In the genomic region with DNA sequence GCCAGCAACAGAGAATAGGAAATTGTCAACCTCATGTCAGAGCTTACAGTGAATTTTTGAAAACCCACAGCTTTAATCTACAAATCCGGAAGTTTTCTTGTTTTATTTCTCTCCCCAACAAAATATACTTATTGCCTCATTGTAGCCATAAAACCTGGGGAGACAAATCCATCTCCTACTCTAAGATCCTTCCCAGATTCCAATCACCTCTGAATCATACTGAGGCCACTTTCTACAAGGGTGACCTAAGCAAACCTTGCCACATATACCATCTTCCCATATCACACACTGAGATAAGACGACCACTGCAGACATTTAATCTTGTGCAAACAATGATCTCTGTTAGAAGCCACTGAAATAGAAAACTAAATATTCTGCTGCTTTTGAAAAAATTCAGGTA, we compare ENCODE assay signal across 24 cellular contexts.
DNase-seq lines count a peak whose midpoint lies in the region; ATAC-seq, FAIRE-seq and TF ChIP-seq lines count a peak whose summit lies in the region.
"Had no signal": no experiment of that assay in that cellular context is flagged by ENCODE, and none has a peak within 500 bp of the region (broad histone marks: within the 10 kb centered on the region; RNA-seq: fewer than 3 reads in every experiment).

No MANE protein-coding gene starts in this region.

- no peaks in the 10 kb centered on the region for H3K9me3 Mint-ChIP-seq in activated T-helper 17 cell treated with anti-CD3 and anti-CD28 coated beads, Interleukin-2, amount 50 U/mL, for 72 hours
- H3K9me3 Mint-ChIP-seq: CD4-positive, CD25-positive, alpha-beta regulatory T cell had no signal

- CTCF ChIA-PET in PC-3 (lab: Charles Lee), result interaction anchor here (0.5 kb wide), 1 partner anchor 28 kb away, joined by 3 read pairs; no protein-coding TSS in a partner anchor

- H3K9me2 ChIP-seq in PC-3 (replicated peaks; ENCODE audit: low read length), result no peaks in the 10 kb centered on the region

- no peak; the same call in 1 of the 2 replicates for ATAC-seq in PC-3
- ATAC-seq in GM21723 (IDR thresholded peaks at IDR 0.05; ENCODE audit: unreplicated experiment), result no peak
- no peak for ATAC-seq in activated CD4-positive, CD25-positive, alpha-beta regulatory T cell treated with anti-CD3 and anti-CD28 coated beads, Interleukin-2, amount 50 U/mL, for 24 hours
- no peak for ATAC-seq in activated T-helper 17 cell treated with anti-CD3 and anti-CD28 coated beads, Interleukin-2, amount 50 U/mL, for 72 hours (replicated peaks)
- ATAC-seq in GM21717 (IDR thresholded peaks at IDR 0.05; ENCODE audit: unreplicated experiment), result no peak
- ATAC-seq: GM12878, HCT116, HepG2, K562 had no signal

- no TSS peak for BruUV-seq in PC-3 (replicated peaks; lab: Mats Ljungman, UMichigan)

- H3K79me2 ChIP-seq in PC-3 (ENCODE audit: low read length) (no peaks in the 10 kb centered on the region), osteoblast (ENCODE audit: insufficient read depth, low read length) (no peaks in the 10 kb centered on the region)

- FAIRE-seq in bronchial epithelial cell (lab: Jason Lieb, UNC), result no peak
- FAIRE-seq: A204.1, D721Med, G401.6, GM12878, HepG2, K562 had no signal

- H3K9me3 ChIP-seq in PC-3 (ENCODE audit: low read length) (no peaks in the 10 kb centered on the region), osteoblast (ENCODE audit: low read depth, low read length) (no peaks in the 10 kb centered on the region)
- H3K9me3 ChIP-seq: BLaER1, MG63, Peyer's patch had no signal

- no peaks in the 10 kb centered on the region for H3K36me3 Mint-ChIP-seq in activated T-helper 17 cell treated with anti-CD3 and anti-CD28 coated beads, Interleukin-2, amount 50 U/mL, for 72 hours (ENCODE audit: low read depth)
- H3K36me3 Mint-ChIP-seq: CD4-positive, CD25-positive, alpha-beta regulatory T cell had no signal

- DNase-seq in Daoy (ENCODE audit: low read depth) (peak; percentile 48), PC-3 (peak; percentile 19), bronchial epithelial cell (ENCODE audit: low read depth) (peak; percentile 25), osteoblast (ENCODE audit: insufficient read length, low spot score, missing footprints) (peak; percentile 23)
- DNase-seq: CD4-positive, CD25-positive, alpha-beta regulatory T cell; MG63; NCI-H2029 treated with DMSO at 0.1 percent for 48 hours; NCI-H2227 treated with DMSO at 0.1 percent for 48 hours; NCI-H69; Peyer's patch; SIG-M5 had no signal

- H3K27ac Mint-ChIP-seq in activated T-helper 17 cell treated with anti-CD3 and anti-CD28 coated beads, Interleukin-2, amount 50 U/mL, for 72 hours, result no peak overlapping the region
- H3K27ac Mint-ChIP-seq: CD4-positive, CD25-positive, alpha-beta regulatory T cell had no signal

- H3K27me3 ChIP-seq in PC-3 (ENCODE audit: low read length) (no peaks in the 10 kb centered on the region), bronchial epithelial cell (ENCODE audit: control insufficient read depth, insufficient read depth, low read length) (no peaks in the 10 kb centered on the region), osteoblast (ENCODE audit: insufficient read depth, low read length) (no peaks in the 10 kb centered on the region)
- H3K27me3 ChIP-seq: BLaER1, MG63, Peyer's patch had no signal

- intact Hi-C loops in PC-3 (cut with micrococcal nuclease), result no loop called here

- H3K36me3 ChIP-seq in PC-3 (ENCODE audit: low read depth, low read length) (no peaks in the 10 kb centered on the region), bronchial epithelial cell (ENCODE audit: control insufficient read depth, insufficient read depth, low read length) (no peaks in the 10 kb centered on the region), osteoblast (ENCODE audit: insufficient read depth, low read length) (no peaks in the 10 kb centered on the region)
- H3K36me3 ChIP-seq: BLaER1, MG63, Peyer's patch had no signal

- peaks cover 3% of the 10 kb centered on the region for H3K27me3 Mint-ChIP-seq in activated T-helper 17 cell treated with anti-CD3 and anti-CD28 coated beads, Interleukin-2, amount 50 U/mL, for 72 hours

- H3K27ac ChIP-seq in PC-3 (ENCODE audit: low read length), result no peak overlapping the region
- no peak overlapping the region for H3K27ac ChIP-seq in osteoblast (ENCODE audit: low read depth, low read length)
- H3K27ac ChIP-seq: BLaER1, Peyer's patch, SK-N-MC had no signal

- H3K4me3 Mint-ChIP-seq in activated T-helper 17 cell treated with anti-CD3 and anti-CD28 coated beads, Interleukin-2, amount 50 U/mL, for 72 hours, result no peak overlapping the region
- H3K4me3 Mint-ChIP-seq: CD4-positive, CD25-positive, alpha-beta regulatory T cell had no signal

- peaks cover 5% of the 10 kb centered on the region for H3K4me1 Mint-ChIP-seq in activated T-helper 17 cell treated with anti-CD3 and anti-CD28 coated beads, Interleukin-2, amount 50 U/mL, for 72 hours

- H3K4me1 ChIP-seq in PC-3 (ENCODE audit: insufficient read depth, low read length) (peaks cover 6% of the 10 kb centered on the region; the same call in 1 of the 2 replicates), osteoblast (ENCODE audit: insufficient read depth, low read length) (peaks cover 4% of the 10 kb centered on the region)
- H3K4me1 ChIP-seq: Peyer's patch had no signal

- no peak for TF ChIP-seq CTCF in PC-3 (conservative IDR thresholded peaks at IDR 0.05; ENCODE audit: low read depth, low read length)
- no peak for TF ChIP-seq CTCF in bronchial epithelial cell (IDR thresholded peaks at IDR 0.05; ENCODE audit: insufficient read depth, low read length, severe bottlenecking)
- no peak for TF ChIP-seq CTCF in osteoblast (IDR thresholded peaks at IDR 0.05; ENCODE audit: extremely low read depth, low read depth, low read length)

- POLR2A ChIA-PET in PC-3 (lab: Charles Lee; ENCODE audit: unreplicated experiment), result no interaction called here

- H4K20me1 ChIP-seq in PC-3 (ENCODE audit: low read length) (no peaks in the 10 kb centered on the region), osteoblast (ENCODE audit: insufficient read depth, low read length) (no peaks in the 10 kb centered on the region)
- H4K20me1 ChIP-seq: BLaER1 had no signal

- H3K9ac ChIP-seq in PC-3 (ENCODE audit: low read length), result no peak overlapping the region
- H3K9ac ChIP-seq: BLaER1 had no signal

- H3K4me2 ChIP-seq in PC-3 (ENCODE audit: low read length), result no peak overlapping the region
- no peak overlapping the region for H3K4me2 ChIP-seq in osteoblast (ENCODE audit: insufficient read depth, low read length)
- H3K4me2 ChIP-seq: BLaER1 had no signal

- H3K4me3 ChIP-seq in PC-3 (ENCODE audit: low read length), result no peak overlapping the region
- H3K4me3 ChIP-seq in bronchial epithelial cell (ENCODE audit: low read depth, low read length), result no peak overlapping the region
- no peak overlapping the region for H3K4me3 ChIP-seq in osteoblast (ENCODE audit: insufficient read depth, low read length)
- H3K4me3 ChIP-seq: BLaER1, GM12878, K562, MG63, Peyer's patch, SK-N-MC had no signal

- H3F3A ChIP-seq in PC-3 (ENCODE audit: low read length, unreplicated experiment), result no peaks in the 10 kb centered on the region

- H2AFZ ChIP-seq in PC-3 (ENCODE audit: low read length) (no peak overlapping the region), osteoblast (ENCODE audit: low read length) (no peak overlapping the region)
